9 cellular contexts compared by ENCODE assay signal in the genomic region with DNA sequence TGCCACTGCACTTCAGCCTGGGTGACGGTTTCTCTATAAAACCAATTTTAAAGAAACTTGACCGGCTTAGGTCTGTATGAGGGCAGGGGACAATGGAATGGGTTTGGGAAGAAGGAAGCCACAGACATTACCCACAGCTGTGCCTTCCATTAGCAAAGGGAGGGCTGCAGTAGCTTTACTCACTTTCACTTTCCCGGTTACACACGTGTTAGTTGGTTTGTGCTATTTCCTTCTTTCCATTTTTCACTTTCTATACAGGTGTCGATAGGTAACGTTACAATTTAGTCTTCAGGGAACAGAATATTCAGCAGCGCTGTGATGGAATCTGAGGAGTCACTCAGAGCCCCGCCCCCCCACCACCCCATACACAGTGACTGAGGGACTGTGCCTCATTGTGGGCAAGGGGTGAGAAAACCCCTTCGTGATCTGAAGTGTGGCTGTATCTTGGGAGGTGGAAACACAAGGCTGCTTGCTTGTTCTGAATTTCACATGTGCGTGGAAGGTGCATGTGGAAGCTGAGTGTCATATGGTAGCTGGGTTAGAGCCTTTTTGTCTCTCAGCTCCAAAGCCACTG. TPM values are rescaled to one million over a fixed set of nuclear protein-coding genes. Genes with fewer than 3 reads are reported as not detected.
DNase-seq lines count a peak whose midpoint lies in the region; ATAC-seq and TF ChIP-seq lines count a peak whose summit lies in the region.
"Had no signal": no experiment of that assay in that cellular context is flagged by ENCODE, and none has a peak within 500 bp of the region (broad histone marks: within the 10 kb centered on the region; RNA-seq: fewer than 3 reads in every experiment).

No MANE protein-coding gene starts in this region.

- H3K4me3 ChIP-seq in spleen (peak overlapping the region in 1 of 8 donors; percentile 42), mammary epithelial cell (replicated peaks in 1 of 3; ENCODE audit: insufficient read depth in 1 of 3, low read depth in 2 of 3, low read length in 3 of 3) (no peak overlapping the region)

- no peaks in the 10 kb centered on the region for H4K20me1 ChIP-seq in mammary epithelial cell (ENCODE audit: insufficient read depth, low read length)

- H3K79me2 ChIP-seq in mammary epithelial cell (ENCODE audit: insufficient read depth, low read length), result no peaks in the 10 kb centered on the region
- H3K79me2 ChIP-seq: parathyroid adenoma had no signal

- 41 to 51% (median 47%) methylated on average over 10 of the region's 10 CpGs for WGBS in spleen, 5 donors
- WGBS in mammary epithelial cell (ENCODE audit: low coverage, missing lambda C conversion rate), result 70% methylated on average over 9 of the region's 10 CpGs

- no peak overlapping the region for H2AFZ ChIP-seq in mammary epithelial cell (ENCODE audit: low read depth, low read length)
- H2AFZ ChIP-seq: parathyroid adenoma had no signal

- ATAC-seq in GM18511 (IDR thresholded peaks at IDR 0.05; ENCODE audit: unreplicated experiment) (peak; percentile 76), GM21786 (IDR thresholded peaks at IDR 0.05; ENCODE audit: unreplicated experiment) (peak; percentile 40), T-helper 17 cell (peak; percentile 54), GM21528 (IDR thresholded peaks at IDR 0.05; ENCODE audit: low FRiP score, unreplicated experiment) (no peak)

- no peak overlapping the region for H3K4me2 ChIP-seq in mammary epithelial cell (ENCODE audit: insufficient read depth, low read depth, low read length)

- H3K4me1 Mint-ChIP-seq in T-helper 17 cell, result peaks cover 15% of the 10 kb centered on the region

- no peak overlapping the region for H3K9ac ChIP-seq in mammary epithelial cell (ENCODE audit: insufficient read depth, low read length)
- H3K9ac ChIP-seq: parathyroid adenoma had no signal

- H3K36me3 ChIP-seq in spleen (no peaks in the 10 kb centered on the region), mammary epithelial cell (ENCODE audit: insufficient read depth, low read length) (no peaks in the 10 kb centered on the region)

- peaks cover 54% of the 10 kb centered on the region for H3K27me3 Mint-ChIP-seq in T-helper 17 cell

- no peak overlapping the region for H3K27ac Mint-ChIP-seq in T-helper 17 cell

- in situ Hi-C loops in mammary epithelial cell (cut with MboI; ENCODE audit: low sequenced_read_pairs in 2 of 2), result loop anchor here (25.0 kb wide), 1 partner anchor 749 kb away; no protein-coding TSS in a partner anchor

- peak overlapping the region; percentile 50 for H3K4me3 Mint-ChIP-seq in T-helper 17 cell

- H3K9me3 ChIP-seq in T-helper 17 cell (ENCODE audit: control insufficient read depth, low read length, poor library complexity, severe bottlenecking) (no peaks in the 10 kb centered on the region), spleen (no peaks in the 10 kb centered on the region), mammary epithelial cell (replicated peaks; ENCODE audit: insufficient read depth, low read length) (no peaks in the 10 kb centered on the region)

- peaks cover 0 to 45% (median 28%) of the 10 kb centered on the region in 6 donors for H3K4me1 ChIP-seq in spleen
- H3K4me1 ChIP-seq in mammary epithelial cell (ENCODE audit: insufficient read depth, low read length), result no peaks in the 10 kb centered on the region

- DNase-seq in T-helper 17 cell (no peak), spleen (peak; percentile 36), mammary epithelial cell (no peak), T1000 (lab: John Stamatoyannopoulos, UW) (no peak)
- DNase-seq: NCI-H1417 treated with DMSO at 0.1 percent for 48 hours had no signal

- CTCF ChIA-PET in mammary epithelial cell (lab: Charles Lee; ENCODE audit: low non-redundant PET), result no interaction called here

- no TSS peak for BruUV-seq in mammary epithelial cell (replicated peaks; lab: Mats Ljungman, UMichigan)

- no peak for TF ChIP-seq POLR2A in spleen (IDR thresholded peaks at IDR 0.05)

- TF ChIP-seq CTCF in spleen (IDR thresholded peaks at IDR 0.05 in 8 of 11, conservative IDR thresholded peaks at IDR 0.05 in 3 of 11), result no peak
- TF ChIP-seq CTCF in mammary epithelial cell (conservative IDR thresholded peaks at IDR 0.05 in 1 of 2, IDR thresholded peaks at IDR 0.05 in 1 of 2; ENCODE audit: extremely low read depth in 1 of 2, insufficient read depth in 1 of 2, low read depth in 1 of 2, low read length in 2 of 2), result no peak

- dilution Hi-C loops in mammary epithelial cell (cut with HindIII; ENCODE audit: low sequenced_read_pairs), result no loop called here

- peaks cover 0 to 34% (median 0%) of the 10 kb centered on the region in 7 donors for H3K27me3 ChIP-seq in spleen (replicated peaks in 1 of 7)
- H3K27me3 ChIP-seq in mammary epithelial cell (ENCODE audit: insufficient read depth, low read length), result peaks cover 3% of the 10 kb centered on the region

- intact Hi-C loops in spleen (cut with DNase I; ENCODE audit: low total_unique reads) (no loop called here), mammary epithelial cell (cut with micrococcal nuclease) (no loop called here)

- H3K27ac ChIP-seq in spleen (peak overlapping the region in 1 of 8 donors; percentile 11), mammary epithelial cell (ENCODE audit: insufficient read depth, low read depth, low read length) (no peak overlapping the region)
- H3K27ac ChIP-seq: parathyroid adenoma had no signal

- H3K36me3 Mint-ChIP-seq in T-helper 17 cell (ENCODE audit: low read depth), result peaks cover 2% of the 10 kb centered on the region

RNA-seq across cellular contexts. Expression of a gene that starts 44.8 kb away (rescaled TPM):
- total RNA-seq in T-helper 17 cell (1,000 to 10,000 TPM; 3,315 to 3,401 TPM), spleen (1,000 to 10,000 TPM in 6 of 7 donors, 100 to 1,000 TPM in 1; 911 to 1,835 (median 1,346) TPM), mammary epithelial cell (1,000 to 10,000 TPM in 1 of 2 donors, 100 to 1,000 TPM in 1; 686 to 1,631 TPM)
- polyA plus RNA-seq in spleen (1,000 to 10,000 TPM; 3,289 to 6,164 (median 6,022) TPM), mammary epithelial cell (2,092 TPM)
- 770 TPM for polyA minus RNA-seq in mammary epithelial cell
